13 cellular contexts compared by ENCODE assay signal in the genomic region with DNA sequence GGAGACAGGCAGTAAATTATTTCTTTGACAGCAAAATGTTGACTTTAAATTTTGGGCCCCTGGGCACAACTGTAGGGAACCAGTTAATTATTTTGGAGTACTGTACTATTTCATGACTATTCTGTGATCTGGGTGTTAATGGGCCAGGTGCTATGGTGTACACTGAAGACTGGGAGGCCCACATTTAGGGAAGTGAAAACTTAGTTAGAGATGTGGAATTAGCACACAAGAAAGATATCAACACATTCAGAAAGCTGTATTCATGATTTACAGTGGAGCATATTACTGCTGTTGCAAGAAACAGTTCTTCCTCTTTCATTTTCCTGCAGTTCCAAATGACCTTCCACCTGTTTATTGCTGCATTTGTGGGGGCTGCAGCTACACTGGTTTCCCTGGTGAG. TPM values are rescaled to one million over a fixed set of nuclear protein-coding genes. Genes with fewer than 3 reads are reported as not detected.
DNase-seq lines count a peak whose midpoint lies in the region; ATAC-seq and TF ChIP-seq lines count a peak whose summit lies in the region.
"Had no signal": no experiment of that assay in that cellular context is flagged by ENCODE, and none has a peak within 500 bp of the region (broad histone marks: within the 10 kb centered on the region; RNA-seq: fewer than 3 reads in every experiment).

No MANE protein-coding gene starts in this region.

- H3K23ac ChIP-seq in H9 (ENCODE audit: insufficient read length, low read depth, low read length), result no peak overlapping the region

- H3K4me3 Mint-ChIP-seq in H9, result no peak overlapping the region

- no peak overlapping the region for H3K4ac ChIP-seq in H9 (ENCODE audit: low read depth, low read length)

- peaks cover 0 to 4% of the 10 kb centered on the region in 2 experiments; a peak in 2 of 4 replicates for H3K4me1 Mint-ChIP-seq in H9

- ATAC-seq in GM18511 (IDR thresholded peaks at IDR 0.05; ENCODE audit: unreplicated experiment) (peak; percentile 98), GM21526 (IDR thresholded peaks at IDR 0.05; ENCODE audit: low FRiP score, unreplicated experiment) (peak; percentile 94), HG03103 (IDR thresholded peaks at IDR 0.05; ENCODE audit: low read depth, unreplicated experiment) (peak; percentile 96)

- no peaks in the 10 kb centered on the region for H3K23me2 ChIP-seq in H9 (ENCODE audit: insufficient read length, low read depth, low read length, poor library complexity, severe bottlenecking)

- H3K27ac ChIP-seq in OCI-LY3 (ENCODE audit: low read length) (peak overlapping the region; percentile 79), H9 (ENCODE audit: insufficient read length, low read depth, low read length) (no peak overlapping the region), thyroid gland (no peak overlapping the region), SJCRH30 (no peak overlapping the region)

- no peak overlapping the region for H2BK5ac ChIP-seq in H9 (ENCODE audit: insufficient read length, low read length)

- peaks cover 0 to 20% of the 10 kb centered on the region in 2 experiments; a peak in 2 of 5 replicates for H3K9me3 Mint-ChIP-seq in H9

- H3K9me3 ChIP-seq in OCI-LY3 (ENCODE audit: insufficient read depth, low read length), result no peaks in the 10 kb centered on the region
- H3K9me3 ChIP-seq in H9 (ENCODE audit: control insufficient read depth, low read depth, low read length), result no peaks in the 10 kb centered on the region
- H3K9me3 ChIP-seq in thyroid gland, result no peaks in the 10 kb centered on the region
- no peaks in the 10 kb centered on the region for H3K9me3 ChIP-seq in SJCRH30 (replicated peaks)
- H3K9me3 ChIP-seq: BE2C, spleen had no signal

- H3K27me3 ChIP-seq in OCI-LY3 (ENCODE audit: low read depth, low read length), result no peaks in the 10 kb centered on the region
- H3K27me3 ChIP-seq in H9 (ENCODE audit: insufficient read depth, low read length), result no peaks in the 10 kb centered on the region
- no peaks in the 10 kb centered on the region for H3K27me3 ChIP-seq in thyroid gland
- no peaks in the 10 kb centered on the region for H3K27me3 ChIP-seq in SJCRH30
- H3K27me3 ChIP-seq: BE2C, spleen had no signal

- no peak overlapping the region for H4K5ac ChIP-seq in H9 (ENCODE audit: insufficient read length, low read depth, low read length)

- H2BK120ac ChIP-seq in H9 (ENCODE audit: low read depth, low read length, poor library complexity, severe bottlenecking), result no peak overlapping the region

- H3K4me1 ChIP-seq in OCI-LY3 (ENCODE audit: low read length) (peaks cover 27% of the 10 kb centered on the region), H9 (ENCODE audit: insufficient read depth, low read length) (no peaks in the 10 kb centered on the region), thyroid gland (no peaks in the 10 kb centered on the region), SJCRH30 (no peaks in the 10 kb centered on the region)
- H3K4me1 ChIP-seq: BE2C, spleen had no signal

- H3K4me2 ChIP-seq in OCI-LY3 (ENCODE audit: low read length), result peak overlapping the region; percentile 82
- H3K4me2 ChIP-seq in H9 (ENCODE audit: insufficient read depth, insufficient read length, low read length), result no peak overlapping the region

- H3T11ph ChIP-seq in H9 (ENCODE audit: low read length), result no peak overlapping the region

- H4K91ac ChIP-seq in H9 (ENCODE audit: insufficient read length, low read depth, low read length), result no peak overlapping the region

- no peak overlapping the region for H3K9ac ChIP-seq in OCI-LY3 (ENCODE audit: low read length)
- no peak overlapping the region for H3K9ac ChIP-seq in H9 (ENCODE audit: extremely low read depth, insufficient read length, low read length)

- no peaks in the 10 kb centered on the region for H3K79me2 ChIP-seq in OCI-LY3 (ENCODE audit: low read length)
- H3K79me2 ChIP-seq in H9 (ENCODE audit: insufficient read depth, low read length), result no peaks in the 10 kb centered on the region

- no peaks in the 10 kb centered on the region for H3K27me3 Mint-ChIP-seq in H9 (ENCODE audit: low read depth)

- H4K20me1 ChIP-seq in OCI-LY3 (ENCODE audit: insufficient read depth, low read length) (no peaks in the 10 kb centered on the region), H9 (ENCODE audit: control insufficient read depth, insufficient read depth, insufficient read length) (no peaks in the 10 kb centered on the region)

- H2BK12ac ChIP-seq in H9 (ENCODE audit: insufficient read length, low read depth, low read length), result no peak overlapping the region

- H3K4me3 ChIP-seq in OCI-LY3 (ENCODE audit: low read length) (peak overlapping the region; percentile 46), thyroid gland (replicated peaks in 1 of 3) (no peak overlapping the region), SJCRH30 (no peak overlapping the region)
- H3K4me3 ChIP-seq: spleen had no signal

- H3K36me3 ChIP-seq in OCI-LY3 (replicated peaks; ENCODE audit: low read depth, low read length) (no peaks in the 10 kb centered on the region), thyroid gland (no peaks in the 10 kb centered on the region), SJCRH30 (no peaks in the 10 kb centered on the region)
- H3K36me3 ChIP-seq: BE2C, spleen had no signal

- H2BK20ac ChIP-seq in H9 (ENCODE audit: low read depth, low read length, poor library complexity, severe bottlenecking), result no peak overlapping the region

- no peak for TF ChIP-seq CTCF in OCI-LY3 (IDR thresholded peaks at IDR 0.05; ENCODE audit: low read depth, low read length)
- no peak for TF ChIP-seq CTCF in H9 (conservative IDR thresholded peaks at IDR 0.05)
- no peak for TF ChIP-seq CTCF in thyroid gland (IDR thresholded peaks at IDR 0.05)

- no peak overlapping the region for H2AFZ ChIP-seq in OCI-LY3 (ENCODE audit: low read depth, low read length)
- no peak overlapping the region for H2AFZ ChIP-seq in H9 (ENCODE audit: low read length)

- H3K27ac Mint-ChIP-seq in H9, result no peak overlapping the region

- no peak overlapping the region for H3K18ac ChIP-seq in H9 (ENCODE audit: insufficient read length, low read depth, low read length)

- TF ChIP-seq POLR2A in thyroid gland (IDR thresholded peaks at IDR 0.05), result no peak

- H3K14ac ChIP-seq in H9 (ENCODE audit: insufficient read depth, low read length), result no peak overlapping the region

- H2AK5ac ChIP-seq in H9 (ENCODE audit: insufficient read length, low read length), result no peak overlapping the region

- H3K36me3 Mint-ChIP-seq in H9 (ENCODE audit: insufficient read depth in 1 of 3, low read depth in 3 of 3), result peaks cover 44 to 81% (median 66%) of the 10 kb centered on the region in 3 experiments; a peak in 6 of 7 replicates

- intact Hi-C loops in thyroid gland (cut with DNase I), result no loop called here

- no peak overlapping the region for H2BK15ac ChIP-seq in H9 (ENCODE audit: low read depth, low read length)

- no peaks in the 10 kb centered on the region for H3K79me1 ChIP-seq in H9 (ENCODE audit: insufficient read depth, low read depth, low read length, poor library complexity, severe bottlenecking)

- no peak for DNase-seq in H9
- no peak for DNase-seq in kidney tubule cell (ENCODE audit: low spot score)
- DNase-seq in thyroid gland, result no peak
- no peak for DNase-seq in SJCRH30
- DNase-seq: activated CD4-positive, CD25-positive, alpha-beta regulatory T cell treated with anti-CD3 and anti-CD28 coated beads, Interleukin-2, amount 50 U/mL, for 72 hours; BE2C; NCI-H446; spleen had no signal

- H4K8ac ChIP-seq in H9 (replicated peaks; ENCODE audit: insufficient read length, low read depth, low read length), result no peak overlapping the region

- H3K56ac ChIP-seq in H9 (ENCODE audit: insufficient read length, low read depth, low read length), result no peak overlapping the region

RNA-seq across cellular contexts. Expression of gene PLP1, which starts 12.4 kb away (rescaled TPM):
- total RNA-seq in H9 (2021), result 86.3 and 88.3 TPM in 2 replicates
- total RNA-seq in thyroid gland, result 1 to 10 TPM in 3 of 4 donors, under 1 TPM in 1; 0.33 to 2.2 (median 1.5) TPM
- not detected in 2 replicates for total RNA-seq in SJCRH30 (2014; rRNA removed; shearing (Covaris generic))
- total RNA-seq: glomerular endothelial cell had no signal

RNA-seq across cellular contexts. Expression of gene RAB9B, which starts 43.1 kb away (rescaled TPM):
- total RNA-seq in H9 (2021) (0.15 and 0.31 TPM in 2 replicates), thyroid gland (1 to 10 TPM; 1.9 to 4.1 (median 2.9) TPM)
- 0.69 and 0.99 TPM in 2 replicates for total RNA-seq in SJCRH30 (2014; rRNA removed; shearing (Covaris generic))

Comparison
In these comparisons a context has a peak if more than half of its experiments do, and no peak if none do; other contexts are left out.
1. RNA of gene PLP1, which starts 12.4 kb away (total RNA-seq): 86.3 to 88.3 TPM in H9; 0.33 to 2.2 TPM in thyroid gland and not detected in SJCRH30; every median in the first group is over 10 times any median in the second.
2. Peak in every context shown above with its lines, with median percentiles within 50 percentile points of each other: ATAC-seq.